In the genomic region with DNA sequence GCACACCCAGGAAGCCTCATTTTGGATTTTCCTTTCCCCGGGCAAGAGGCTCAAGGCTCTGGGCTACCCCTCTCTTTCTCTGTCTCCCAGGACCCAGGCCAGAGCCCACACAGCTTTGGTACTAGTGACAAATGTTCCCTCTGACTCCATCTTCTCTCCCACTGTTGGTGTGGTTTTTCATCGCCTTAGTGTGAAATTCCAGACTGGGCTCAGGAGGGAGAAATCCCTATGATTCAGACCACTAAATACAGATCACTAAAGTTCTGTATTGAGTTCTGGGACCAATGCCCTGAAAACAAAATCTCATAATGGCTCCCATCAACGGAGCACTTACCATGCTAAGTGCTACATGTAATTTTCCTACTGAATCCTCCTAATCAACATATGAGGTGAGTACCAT, we compare ENCODE assay signal across 18 cellular contexts. TPM values are rescaled to one million over a fixed set of nuclear protein-coding genes. Genes with fewer than 3 reads are reported as not detected.
DNase-seq lines count a peak whose midpoint lies in the region; ATAC-seq and TF ChIP-seq lines count a peak whose summit lies in the region.
"Had no signal": no experiment of that assay in that cellular context is flagged by ENCODE, and none has a peak within 500 bp of the region (broad histone marks: within the 10 kb centered on the region; RNA-seq: fewer than 3 reads in every experiment).

No MANE protein-coding gene starts in this region.

- TF ChIP-seq POLR2A in gastrocnemius medialis (IDR thresholded peaks at IDR 0.05): no peak

- DNase-seq in GM23248 (peak; percentile 5), inferior parietal cortex (ENCODE audit: extremely low spot score) (peak; percentile 36), osteoblast (ENCODE audit: insufficient read length, low spot score, missing footprints) (no peak), gastrocnemius medialis (no peak), NCI-H1930 (lab: John Stamatoyannopoulos, UW) (no peak), ureter (ENCODE audit: low spot score) (no peak), retina (no peak), midbrain (lab: John Stamatoyannopoulos, UW) (no peak)
- DNase-seq: ACHN; Calu3; CD4-positive, alpha-beta T cell; DMS 273 treated with DMSO at 0.1 percent for 48 hours; GOT3; H9 had no signal

- no peak overlapping the region for H3K4me2 ChIP-seq in GM23248 (ENCODE audit: unreplicated experiment)
- no peak overlapping the region for H3K4me2 ChIP-seq in osteoblast (ENCODE audit: insufficient read depth, low read length)
- H3K4me2 ChIP-seq: BLaER1 treated with 17β-estradiol and CSF1 and Interleukin-3, amounts not matched to agents 10 nM and 100 nM had no signal

- intact Hi-C loops in gastrocnemius medialis (cut with DNase I; ENCODE audit: low total_unique reads): loop anchor here (10.0 kb wide), 1 partner anchor 161 kb away; no protein-coding TSS in a partner anchor

- no peaks in the 10 kb centered on the region for H3K36me3 ChIP-seq in GM23248 (ENCODE audit: low read depth)
- H3K36me3 ChIP-seq in osteoblast (ENCODE audit: insufficient read depth, low read length): peaks cover 52% of the 10 kb centered on the region
- no peaks in the 10 kb centered on the region for H3K36me3 ChIP-seq in gastrocnemius medialis

- in situ Hi-C loops in GM23248 (cut with MboI): no loop called here
- in situ Hi-C loops in gastrocnemius medialis (cut with MboI; ENCODE audit: low sequenced_read_pairs in 4 of 4): no loop called here

- H3K9me3 ChIP-seq in GM23248 (ENCODE audit: low read depth): no peaks in the 10 kb centered on the region
- H3K9me3 ChIP-seq in osteoblast (ENCODE audit: low read depth, low read length): no peaks in the 10 kb centered on the region
- H3K9me3 ChIP-seq in gastrocnemius medialis: no peaks in the 10 kb centered on the region
- H3K9me3 ChIP-seq: BLaER1 treated with 17β-estradiol and CSF1 and Interleukin-3, amounts not matched to agents 10 nM and 100 nM had no signal

- H3K27ac ChIP-seq in GM23248 (no peak overlapping the region), osteoblast (ENCODE audit: low read depth, low read length) (no peak overlapping the region), gastrocnemius medialis (peak overlapping the region in 1 of 4 donors; percentile 41)
- H3K27ac ChIP-seq: BLaER1 treated with 17β-estradiol and CSF1 and Interleukin-3, amounts not matched to agents 10 nM and 100 nM had no signal

- H3F3A ChIP-seq in GM23248 (ENCODE audit: insufficient read depth): no peaks in the 10 kb centered on the region

- TF ChIP-seq CTCF in osteoblast (IDR thresholded peaks at IDR 0.05; ENCODE audit: extremely low read depth, low read depth, low read length) (no peak), gastrocnemius medialis (IDR thresholded peaks at IDR 0.05 in 4 of 5, conservative IDR thresholded peaks at IDR 0.05 in 1 of 5) (no peak)

- 97 to 98% methylated on average over 3 of the region's 3 CpGs for WGBS in GM23248 (ENCODE audit: low coverage in 1 of 2, low lambda C conversion rate in 2 of 2, missing lambda C conversion rate in 2 of 2), 2 experiments

- no peaks in the 10 kb centered on the region for H3K9me2 ChIP-seq in GM23248 (ENCODE audit: insufficient read depth)

- H2AFZ ChIP-seq in GM23248: no peak overlapping the region
- H2AFZ ChIP-seq in osteoblast (ENCODE audit: low read length): peak overlapping the region; percentile 11

- no peaks in the 10 kb centered on the region for H3K27me3 ChIP-seq in GM23248 (replicated peaks; ENCODE audit: insufficient read depth)
- H3K27me3 ChIP-seq in osteoblast (ENCODE audit: insufficient read depth, low read length): no peaks in the 10 kb centered on the region
- no peaks in the 10 kb centered on the region for H3K27me3 ChIP-seq in gastrocnemius medialis
- H3K27me3 ChIP-seq: BLaER1 treated with 17β-estradiol and CSF1 and Interleukin-3, amounts not matched to agents 10 nM and 100 nM had no signal

- H3K9ac ChIP-seq in GM23248: no peak overlapping the region
- H3K9ac ChIP-seq: BLaER1 treated with 17β-estradiol and CSF1 and Interleukin-3, amounts not matched to agents 10 nM and 100 nM had no signal

- H3K4me3 ChIP-seq in GM23248: no peak overlapping the region
- H3K4me3 ChIP-seq in osteoblast (ENCODE audit: insufficient read depth, low read length): no peak overlapping the region
- no peak overlapping the region for H3K4me3 ChIP-seq in gastrocnemius medialis
- H3K4me3 ChIP-seq: BLaER1 treated with 17β-estradiol and CSF1 and Interleukin-3, amounts not matched to agents 10 nM and 100 nM had no signal

- H3K4me1 ChIP-seq in GM23248 (ENCODE audit: insufficient read depth) (no peaks in the 10 kb centered on the region), osteoblast (ENCODE audit: insufficient read depth, low read length) (peaks cover 2% of the 10 kb centered on the region), gastrocnemius medialis (no peaks in the 10 kb centered on the region)

- H4K20me1 ChIP-seq in GM23248 (ENCODE audit: insufficient read depth): no peaks in the 10 kb centered on the region
- no peaks in the 10 kb centered on the region for H4K20me1 ChIP-seq in osteoblast (ENCODE audit: insufficient read depth, low read length)
- H4K20me1 ChIP-seq: BLaER1 treated with 17β-estradiol and CSF1 and Interleukin-3, amounts not matched to agents 10 nM and 100 nM had no signal

- no peaks in the 10 kb centered on the region for H3K79me2 ChIP-seq in GM23248 (ENCODE audit: insufficient read depth)
- no peaks in the 10 kb centered on the region for H3K79me2 ChIP-seq in osteoblast (ENCODE audit: insufficient read depth, low read length)

- peak; percentile 35 to 74 for ATAC-seq in gastrocnemius medialis

RNA-seq across cellular contexts. Expression of gene IQGAP3, which starts 26.1 kb away (rescaled TPM):
- total RNA-seq in GM23248 (2014; rRNA removed; shearing (Covaris generic)): 12.5 and 14.7 TPM in 2 replicates
- 5.5 and 5.6 TPM in 2 replicates for polyA plus RNA-seq in GM23248 (2016; fragmentation: Nextera tagmentation; extraction: Ambion mirVana)
- total RNA-seq in osteoblast: 2.9 and 3.5 TPM in 2 replicates
- under 1 TPM in 2 of 4 donors, not detected in 2; 0.20 to 0.55 TPM for total RNA-seq in gastrocnemius medialis
- 0.68 TPM for total RNA-seq in ureter
- total RNA-seq: CD4-positive, alpha-beta T cell had no signal

RNA-seq across cellular contexts. Expression of gene TTC24, which starts 33.3 kb away (rescaled TPM):
- not detected in 2 replicates for total RNA-seq in GM23248 (2014; rRNA removed; shearing (Covaris generic))
- not detected in 2 replicates for polyA plus RNA-seq in GM23248 (2016; fragmentation: Nextera tagmentation; extraction: Ambion mirVana)
- not detected in 2 replicates for total RNA-seq in osteoblast
- 1 to 10 TPM in 1 of 4 donors, not detected in 3; 3.6 TPM for total RNA-seq in gastrocnemius medialis
- total RNA-seq in ureter: not detected
- total RNA-seq: A172, Calu3, Daoy, HT1080 had no signal

RNA-seq across cellular contexts. Expression of gene NAXE, which starts 45.3 kb away (rescaled TPM):
- 51.2 and 68.7 TPM in 2 replicates for total RNA-seq in GM23248 (2014; rRNA removed; shearing (Covaris generic))
- polyA plus RNA-seq in GM23248 (2016; fragmentation: Nextera tagmentation; extraction: Ambion mirVana): 86.2 and 87.4 TPM in 2 replicates
- total RNA-seq in osteoblast (54.8 and 63.7 TPM in 2 replicates), gastrocnemius medialis (10 to 100 TPM; 34.4 to 66.7 (median 46.0) TPM), ureter (119 TPM)

RNA-seq across cellular contexts. Expression of gene MEF2D, which starts 45.7 kb away (rescaled TPM):
- 22.3 and 23.6 TPM in 2 replicates for total RNA-seq in GM23248 (2014; rRNA removed; shearing (Covaris generic))
- 32.1 and 34.1 TPM in 2 replicates for polyA plus RNA-seq in GM23248 (2016; fragmentation: Nextera tagmentation; extraction: Ambion mirVana)
- total RNA-seq in osteoblast (12.4 and 14.1 TPM in 2 replicates), gastrocnemius medialis (100 to 1,000 TPM; 129 to 260 (median 168) TPM), ureter (55.3 TPM)

RNA-seq across cellular contexts. Expression of gene GPATCH4, which starts 55.0 kb away (rescaled TPM):
- total RNA-seq in GM23248 (2014; rRNA removed; shearing (Covaris generic)): 9.5 and 12.5 TPM in 2 replicates
- 43.0 and 46.6 TPM in 2 replicates for polyA plus RNA-seq in GM23248 (2016; fragmentation: Nextera tagmentation; extraction: Ambion mirVana)
- total RNA-seq in osteoblast (8.0 and 11.2 TPM in 2 replicates), gastrocnemius medialis (100 to 1,000 TPM in 1 of 4 donors, 10 to 100 TPM in 3; 35.6 to 103 (median 47.6) TPM), ureter (42.5 TPM)

Comparison
In these comparisons a context has a peak if more than half of its experiments do, and no peak if none do; other contexts are left out.
1. DNase-seq: peak in GM23248 (single experiment) and inferior parietal cortex (single experiment); none in osteoblast (single experiment), gastrocnemius medialis (0 of 2), NCI-H1930 (0 of 2), ureter (single experiment), retina (single experiment) and midbrain (single experiment).